ENCODE assay signal across 1 cellular context in the genomic region with DNA sequence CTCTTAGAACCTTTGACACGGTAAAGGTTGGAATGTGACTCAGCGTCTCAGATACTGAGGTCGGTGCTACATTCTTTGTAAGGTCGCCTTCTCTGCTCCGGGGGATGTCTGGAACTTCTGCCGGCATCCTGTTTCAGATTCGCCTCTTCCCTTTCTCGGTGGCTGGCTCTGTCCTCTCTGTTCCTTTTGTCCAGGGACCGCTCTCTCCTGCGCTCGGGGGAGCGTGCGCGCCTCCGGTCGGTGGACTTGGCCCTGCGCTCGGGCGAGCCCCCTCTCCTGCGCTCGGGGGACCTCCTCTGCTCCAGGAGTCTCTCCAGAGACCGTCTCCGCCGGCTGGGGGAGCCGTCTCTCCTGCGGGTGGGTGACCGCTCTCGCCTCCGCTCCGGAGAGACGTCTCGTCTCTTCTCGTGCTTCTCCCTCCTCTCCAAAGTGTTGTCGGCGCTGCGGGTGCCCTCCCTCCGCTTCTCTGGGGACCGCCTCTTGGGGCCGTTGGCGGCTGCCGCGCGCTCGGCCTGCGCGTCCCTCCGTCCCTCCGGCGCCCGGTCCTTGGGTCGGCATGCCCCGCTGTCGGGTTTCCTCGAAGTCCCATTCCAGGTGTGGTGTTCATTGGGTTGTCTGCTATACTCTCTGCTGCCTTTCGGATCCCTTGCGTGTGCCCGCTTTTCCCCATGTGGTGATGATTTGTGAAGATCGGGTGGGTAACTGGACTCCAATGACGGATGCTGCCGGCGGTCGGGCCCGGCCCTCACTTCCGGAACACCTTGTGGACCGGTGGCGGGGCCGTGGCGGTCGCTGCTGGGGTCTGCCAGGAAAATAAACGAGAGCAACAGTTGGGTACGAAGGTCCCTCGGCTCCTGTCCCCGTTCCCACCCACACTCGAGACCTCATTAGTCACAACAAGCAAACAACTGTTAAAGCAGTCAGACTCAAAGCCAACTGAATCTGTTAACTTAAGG.
TF ChIP-seq lines count a peak whose summit lies in the region.

No MANE protein-coding gene starts in this region.

TF ChIP-seq in H1, 55 proteins besides CTCF, POLR2A, EP300 and RAD21:
- TF ChIP-seq ASH2L (IDR thresholded peaks at IDR 0.05; ENCODE audit: low read length) (peak; percentile 23), POLR2AphosphoS5 (IDR thresholded peaks at IDR 0.05; ENCODE audit: low read depth, low read length) (no peak), TBP (IDR thresholded peaks at IDR 0.05; ENCODE audit: low read depth, low read length) (0 out of 2 replicates have a peak, but pooled peaks have one; percentile 9), TAF1 (IDR thresholded peaks at IDR 0.05; ENCODE audit: low read depth, low read length) (no peak), RFX5 (IDR thresholded peaks at IDR 0.05; ENCODE audit: borderline replicate concordance, low read depth, low read length) (no peak), CHD1 (IDR thresholded peaks at IDR 0.05; ENCODE audit: low read depth, low read length) (no peak)
